12 cellular contexts compared by ENCODE assay signal in genomic region chr15:57562220-57562769, GRCh38. TPM values are rescaled to one million over a fixed set of nuclear protein-coding genes. Genes with fewer than 3 reads are reported as not detected.
A peak's percentile ranks its signal among the peaks of the same experiment; 100 is the strongest.
DNase-seq lines count a peak whose midpoint lies in the region; ATAC-seq and TF ChIP-seq lines count a peak whose summit lies in the region.
"Had no signal": no experiment of that assay in that cellular context is flagged by ENCODE, and none has a peak within 500 bp of the region (broad histone marks: within the 10 kb centered on the region; RNA-seq: fewer than 3 reads in every experiment).

No MANE protein-coding gene starts in this region.

- no peaks in the 10 kb centered on the region for H3K9me3 Mint-ChIP-seq in activated CD4-positive, alpha-beta T cell treated with anti-CD3 and anti-CD28 coated beads for 36 hours (ENCODE audit: low read depth)
- peaks cover 3% of the 10 kb centered on the region for H3K9me3 Mint-ChIP-seq in activated naive CD8-positive, alpha-beta T cell (ENCODE audit: low read depth)
- no peaks in the 10 kb centered on the region for H3K9me3 Mint-ChIP-seq in stimulated activated memory B cell treated with anti-CD40 and anti-IgM and Interleukin-4, amounts not matched to agents 10 μg/mL and 1 μg/mL and 100 μg/mL, for 72 hours

- DNase-seq in activated CD4-positive, alpha-beta T cell treated with anti-CD3 and anti-CD28 coated beads for 36 hours = peak; percentile 9
- no peak for DNase-seq in activated CD4-positive, alpha-beta T cell treated with anti-CD3 and anti-CD28 coated beads, Interleukin-2, amount 50 U/mL, for 4 hours
- DNase-seq in cardiac muscle cell (ENCODE audit: low read depth in 1 of 2, low spot score in 1 of 2) (peak in 1 of 2 donors; percentile 40), colonic mucosa (no peak), NCI-H2029 treated with DMSO at 0.1 percent for 48 hours (lab: John Stamatoyannopoulos, UW) (no peak)
- DNase-seq: glutamatergic neuron, MV-4-11, psoas muscle had no signal

- CTCF ChIA-PET in activated CD4-positive, alpha-beta T cell treated with anti-CD3 and anti-CD28 coated beads for 36 hours (lab: Charles Lee) = interaction anchor here (1.1 to 3.6 kb wide), 2 partner anchors 79 to 299 kb away, joined by 3 to 22 read pairs; no protein-coding TSS in a partner anchor

- H3K36me3 ChIP-seq in cardiac muscle cell = no peaks in the 10 kb centered on the region
- H3K36me3 ChIP-seq in colonic mucosa = no peaks in the 10 kb centered on the region
- H3K36me3 ChIP-seq: thoracic aorta had no signal

- H3K4me1 ChIP-seq in cardiac muscle cell (ENCODE audit: low read depth) (peaks cover 19% of the 10 kb centered on the region), colonic mucosa (peaks cover 5% of the 10 kb centered on the region)
- H3K4me1 ChIP-seq: psoas muscle had no signal

- peaks cover 37% of the 10 kb centered on the region for H3K4me1 Mint-ChIP-seq in activated CD4-positive, alpha-beta T cell treated with anti-CD3 and anti-CD28 coated beads for 36 hours
- peaks cover 47% of the 10 kb centered on the region for H3K4me1 Mint-ChIP-seq in activated naive CD8-positive, alpha-beta T cell (ENCODE audit: low read depth)
- peaks cover 48% of the 10 kb centered on the region for H3K4me1 Mint-ChIP-seq in stimulated activated memory B cell treated with anti-CD40 and anti-IgM and Interleukin-4, amounts not matched to agents 10 μg/mL and 1 μg/mL and 100 μg/mL, for 72 hours

- H3K4me3 ChIP-seq in cardiac muscle cell = no peak overlapping the region
- no peak overlapping the region for H3K4me3 ChIP-seq in colonic mucosa
- H3K4me3 ChIP-seq: psoas muscle, thoracic aorta had no signal

- no peaks in the 10 kb centered on the region for H3K27me3 Mint-ChIP-seq in activated CD4-positive, alpha-beta T cell treated with anti-CD3 and anti-CD28 coated beads for 36 hours
- H3K27me3 Mint-ChIP-seq in activated naive CD8-positive, alpha-beta T cell = no peaks in the 10 kb centered on the region
- peaks cover 16% of the 10 kb centered on the region for H3K27me3 Mint-ChIP-seq in stimulated activated memory B cell treated with anti-CD40 and anti-IgM and Interleukin-4, amounts not matched to agents 10 μg/mL and 1 μg/mL and 100 μg/mL, for 72 hours

- no peak overlapping the region for H3K4me3 Mint-ChIP-seq in activated CD4-positive, alpha-beta T cell treated with anti-CD3 and anti-CD28 coated beads for 36 hours
- no peak overlapping the region for H3K4me3 Mint-ChIP-seq in activated naive CD8-positive, alpha-beta T cell
- H3K4me3 Mint-ChIP-seq in stimulated activated memory B cell treated with anti-CD40 and anti-IgM and Interleukin-4, amounts not matched to agents 10 μg/mL and 1 μg/mL and 100 μg/mL, for 72 hours = no peak overlapping the region

- no peak for TF ChIP-seq CTCF in cardiac muscle cell (IDR thresholded peaks at IDR 0.05; ENCODE audit: low read depth, low read length)
- TF ChIP-seq CTCF in colonic mucosa (IDR thresholded peaks at IDR 0.05) = no peak

- POLR2A ChIA-PET in activated CD4-positive, alpha-beta T cell treated with anti-CD3 and anti-CD28 coated beads for 36 hours (lab: Charles Lee) = interaction anchor here (0.6 kb wide), 1 partner anchor 908 kb away, joined by 7 read pairs; no protein-coding TSS in a partner anchor

- H3K9ac ChIP-seq in colonic mucosa (ENCODE audit: low read depth in 2 of 2, low read length in 2 of 2) = no peak overlapping the region

- H3K27me3 ChIP-seq in cardiac muscle cell (no peaks in the 10 kb centered on the region), colonic mucosa (no peaks in the 10 kb centered on the region)

- peak overlapping the region; percentile 31 for H3K27ac ChIP-seq in cardiac muscle cell
- no peak overlapping the region for H3K27ac ChIP-seq in colonic mucosa
- H3K27ac ChIP-seq: psoas muscle had no signal

- no peak for ATAC-seq in activated CD4-positive, alpha-beta T cell treated with anti-CD3 and anti-CD28 coated beads for 36 hours
- ATAC-seq in stimulated activated memory B cell treated with anti-CD40 and anti-IgM and Interleukin-4, amounts not matched to agents 10 μg/mL and 1 μg/mL and 100 μg/mL, for 72 hours = no peak
- no peak for ATAC-seq in GM18498 (IDR thresholded peaks at IDR 0.05; ENCODE audit: unreplicated experiment)
- ATAC-seq: psoas muscle had no signal

- peaks cover 1% of the 10 kb centered on the region for H3K36me3 Mint-ChIP-seq in activated CD4-positive, alpha-beta T cell treated with anti-CD3 and anti-CD28 coated beads for 36 hours (ENCODE audit: low read depth)
- peaks cover 2% of the 10 kb centered on the region for H3K36me3 Mint-ChIP-seq in activated naive CD8-positive, alpha-beta T cell
- H3K36me3 Mint-ChIP-seq in stimulated activated memory B cell treated with anti-CD40 and anti-IgM and Interleukin-4, amounts not matched to agents 10 μg/mL and 1 μg/mL and 100 μg/mL, for 72 hours = no peaks in the 10 kb centered on the region

- intact Hi-C loops in activated CD4-positive, alpha-beta T cell treated with anti-CD3 and anti-CD28 coated beads for 36 hours (cut with DNase I, micrococcal nuclease) = loop anchor here in 1 of 2 experiments (5.0 kb wide), 2 partner anchors 80 to 505 kb away; partner anchors contain the start of gene ALDH1A2
- intact Hi-C loops in colonic mucosa (cut with DNase I) = no loop called here

- H3K27ac Mint-ChIP-seq in activated CD4-positive, alpha-beta T cell treated with anti-CD3 and anti-CD28 coated beads for 36 hours = peak overlapping the region; percentile 48
- peak overlapping the region; percentile 80 for H3K27ac Mint-ChIP-seq in activated naive CD8-positive, alpha-beta T cell
- H3K27ac Mint-ChIP-seq in stimulated activated memory B cell treated with anti-CD40 and anti-IgM and Interleukin-4, amounts not matched to agents 10 μg/mL and 1 μg/mL and 100 μg/mL, for 72 hours = peak overlapping the region; percentile 90

- H3K9me3 ChIP-seq in cardiac muscle cell (ENCODE audit: low read depth) = no peaks in the 10 kb centered on the region
- no peaks in the 10 kb centered on the region for H3K9me3 ChIP-seq in colonic mucosa
- H3K9me3 ChIP-seq: psoas muscle, thoracic aorta had no signal

RNA-seq across cellular contexts. Expression of gene MYZAP, which starts 29.4 kb away (rescaled TPM):
- under 1 TPM; 0.11 TPM for total RNA-seq in activated CD4-positive, alpha-beta T cell treated with anti-CD3 and anti-CD28 coated beads for 36 hours
- 103 and 143 TPM in 2 replicates for total RNA-seq in cardiac muscle cell
- 175 and 230 TPM in 2 replicates for polyA plus RNA-seq in cardiac muscle cell
- total RNA-seq in colonic mucosa = 10 to 100 TPM; 11.7 to 12.2 TPM

Comparison
In these comparisons a context has a peak if more than half of its experiments do, and no peak if none do; other contexts are left out.
1. RNA of gene MYZAP, which starts 29.4 kb away (total RNA-seq): 103 to 143 TPM in cardiac muscle cell and 11.7 to 12.2 TPM in colonic mucosa; 0.11 TPM in activated CD4-positive, alpha-beta T cell treated with anti-CD3 and anti-CD28 coated beads for 36 hours; every median in the first group is over 10 times any median in the second.
2. Peak in every context shown above with its lines, with median percentiles within 50 percentile points of each other: H3K27ac Mint-ChIP-seq.